In genomic region chr19:43759515-43759914, GRCh38 we compare ENCODE assay signal across 9 cellular contexts. TPM values are rescaled to one million over a fixed set of nuclear protein-coding genes. Genes with fewer than 3 reads are reported as not detected.
DNase-seq lines count a peak whose midpoint lies in the region; ATAC-seq and TF ChIP-seq lines count a peak whose summit lies in the region.
"Had no signal": no experiment of that assay in that cellular context is flagged by ENCODE, and none has a peak within 500 bp of the region (broad histone marks: within the 10 kb centered on the region; RNA-seq: fewer than 3 reads in every experiment).

No MANE protein-coding gene starts in this region.

- no peaks in the 10 kb centered on the region for H3K9me3 Mint-ChIP-seq in Caco-2 (ENCODE audit: unreplicated experiment)
- no peaks in the 10 kb centered on the region for H3K9me3 Mint-ChIP-seq in CD4-positive, alpha-beta T cell

- no peak overlapping the region for H3K27ac ChIP-seq in CD4-positive, alpha-beta T cell (ENCODE audit: low read depth, low read length)
- H3K27ac ChIP-seq in transverse colon: no peak overlapping the region

- no peaks in the 10 kb centered on the region for H3K27me3 ChIP-seq in Caco-2 (replicated peaks; ENCODE audit: control insufficient read depth, insufficient read depth, low read length)
- H3K27me3 ChIP-seq in CD4-positive, alpha-beta T cell (ENCODE audit: control insufficient read depth, insufficient read depth, low read length): no peaks in the 10 kb centered on the region
- no peaks in the 10 kb centered on the region for H3K27me3 ChIP-seq in transverse colon

- no peak for TF ChIP-seq EP300 in transverse colon (IDR thresholded peaks at IDR 0.05; ENCODE audit: low read depth)

- POLR2A ChIA-PET in Caco-2 (lab: Charles Lee): no interaction called here
- POLR2A ChIA-PET in CD4-positive, alpha-beta T cell (lab: Charles Lee): no interaction called here

- H3K4me1 ChIP-seq in Caco-2 (no peaks in the 10 kb centered on the region; the same call in 1 of the 2 replicates), transverse colon (peaks cover 0 to 45% (median 22%) of the 10 kb centered on the region in 4 donors)

- WGBS in transverse colon (ENCODE audit: low coverage in 1 of 2), 2 donors: 51 to 65% methylated on average over 4 to 5 of the region's 5 CpGs

- peaks cover 30% of the 10 kb centered on the region for H3K36me3 Mint-ChIP-seq in Caco-2 (ENCODE audit: insufficient read depth, unreplicated experiment)
- H3K36me3 Mint-ChIP-seq in CD4-positive, alpha-beta T cell (ENCODE audit: low read depth): peaks cover 9% of the 10 kb centered on the region

- TF ChIP-seq POLR2A in transverse colon (IDR thresholded peaks at IDR 0.05): no peak

- ATAC-seq in CD4-positive, alpha-beta T cell (ENCODE audit: poor library complexity): no peak
- ATAC-seq in HG02588 (IDR thresholded peaks at IDR 0.05; ENCODE audit: unreplicated experiment): no peak
- no peak for ATAC-seq in HG03565 (IDR thresholded peaks at IDR 0.05; ENCODE audit: unreplicated experiment)

- H3K9me3 ChIP-seq in Caco-2: no peaks in the 10 kb centered on the region
- no peaks in the 10 kb centered on the region for H3K9me3 ChIP-seq in CD4-positive, alpha-beta T cell (ENCODE audit: control insufficient read depth, low read length)
- no peaks in the 10 kb centered on the region for H3K9me3 ChIP-seq in transverse colon

- no TSS peak for BruUV-seq in Caco-2 (replicated peaks; lab: Mats Ljungman, UMichigan)

- H3K4me3 Mint-ChIP-seq in Caco-2 (ENCODE audit: unreplicated experiment): no peak overlapping the region
- no peak overlapping the region for H3K4me3 Mint-ChIP-seq in CD4-positive, alpha-beta T cell

- CTCF ChIA-PET in Caco-2 (lab: Charles Lee): interaction anchor here (0.7 to 1.4 kb wide), 2 partner anchors 14 to 26 kb away, joined by 3 to 6 read pairs; no protein-coding TSS in a partner anchor
- CTCF ChIA-PET in CD4-positive, alpha-beta T cell (lab: Charles Lee): interaction anchor here (0.8 to 2.6 kb wide), 2 partner anchors 14 to 33 kb away, joined by 3 to 9 read pairs; no protein-coding TSS in a partner anchor

- in situ Hi-C loops in transverse colon (cut with MboI; ENCODE audit: low pct_ligation_motif_present in 1 of 4, low pct_unique_long_range_greater_than_20kb in 1 of 4, low sequenced_read_pairs in 3 of 4): no loop called here

- H3K4me1 Mint-ChIP-seq in Caco-2 (ENCODE audit: low read depth, unreplicated experiment): peaks cover under 1% of the 10 kb centered on the region
- peaks cover 17% of the 10 kb centered on the region for H3K4me1 Mint-ChIP-seq in CD4-positive, alpha-beta T cell (ENCODE audit: low read depth)

- H3K4me3 ChIP-seq in Caco-2 (ENCODE audit: low read depth, low read length): no peak overlapping the region
- H3K4me3 ChIP-seq in WI38 (ENCODE audit: low read depth, low read length): no peak overlapping the region
- no peak overlapping the region for H3K4me3 ChIP-seq in transverse colon

- H3K27me3 Mint-ChIP-seq in Caco-2 (ENCODE audit: insufficient read depth, unreplicated experiment): no peaks in the 10 kb centered on the region
- no peaks in the 10 kb centered on the region for H3K27me3 Mint-ChIP-seq in CD4-positive, alpha-beta T cell

- intact Hi-C loops in Caco-2 (cut with micrococcal nuclease; ENCODE audit: unreplicated experiment): no loop called here
- intact Hi-C loops in CD4-positive, alpha-beta T cell (cut with DNase I, micrococcal nuclease): loop anchor here in 1 of 2 experiments (10.0 kb wide), 2 partner anchors 225 to 295 kb away; partner anchors contain the start of genes LYPD3 and ZNF575
- intact Hi-C loops in transverse colon (cut with DNase I; ENCODE audit: low total_unique reads): no loop called here

- H3K36me3 ChIP-seq in Caco-2 (ENCODE audit: control insufficient read depth, insufficient read depth, low read length) (no peaks in the 10 kb centered on the region), transverse colon (no peaks in the 10 kb centered on the region)

- DNase-seq in Caco-2 (no peak), HPDE6-E6E7 (ENCODE audit: extremely low spot score) (peak; percentile 84), lung microvascular endothelial cell (ENCODE audit: low read depth in 2 of 2) (peak; percentile 28 to 71), transverse colon (no peak)
- DNase-seq in CD4-positive, alpha-beta T cell: no peak
- DNase-seq: stimulated activated CD4-positive, alpha-beta T cell treated with anti-CD3 and anti-CD28 coated beads, Interleukin-2, amount 100 ng/mL, for 48 hours had no signal

- TF ChIP-seq CTCF in Caco-2 (IDR thresholded peaks at IDR 0.05; ENCODE audit: insufficient read depth in 1 of 2, low read depth in 1 of 2, low read length in 1 of 2, severe bottlenecking in 1 of 2, unreplicated experiment in 1 of 2) (peak; percentile 11 to 12), WI38 (IDR thresholded peaks at IDR 0.05; ENCODE audit: low read depth, low read length) (peak; percentile 79), transverse colon (IDR thresholded peaks at IDR 0.05) (no peak)
- no peak for TF ChIP-seq CTCF in CD4-positive, alpha-beta T cell (IDR thresholded peaks at IDR 0.05)

- no peak overlapping the region for H3K27ac Mint-ChIP-seq in Caco-2 (ENCODE audit: unreplicated experiment)
- no peak overlapping the region for H3K27ac Mint-ChIP-seq in CD4-positive, alpha-beta T cell

RNA-seq across cellular contexts. Expression of gene SMG9, which starts 4.8 kb away (rescaled TPM):
- 87.6 and 98.8 TPM in 2 replicates for total RNA-seq in Caco-2 (2022)
- 3.7 and 3.8 TPM in 2 replicates for total RNA-seq in lung microvascular endothelial cell
- total RNA-seq in CD4-positive, alpha-beta T cell: 10 to 100 TPM; 34.7 to 38.2 TPM
- 10 to 100 TPM in 3 of 4 donors, 1 to 10 TPM in 1; 4.1 to 68.7 (median 13.8) TPM for total RNA-seq in transverse colon

RNA-seq across cellular contexts. Expression of gene KCNN4, which starts 21.3 kb away (rescaled TPM):
- total RNA-seq in Caco-2 (2022): 3.0 and 4.0 TPM in 2 replicates
- 0.22 TPM in 1 of 2 replicates, not detected in the other for total RNA-seq in lung microvascular endothelial cell
- 10 to 100 TPM in 1 of 2 experiments, 1 to 10 TPM in 1; 9.7 to 10.4 TPM for total RNA-seq in CD4-positive, alpha-beta T cell
- 10 to 100 TPM in 3 of 4 donors, not detected in 1; 26.5 to 72.2 (median 37.4) TPM for total RNA-seq in transverse colon

RNA-seq across cellular contexts. Expression of gene LYPD5, which starts 42.7 kb away (rescaled TPM):
- total RNA-seq in Caco-2 (2022) (0.93 and 0.95 TPM in 2 replicates), lung microvascular endothelial cell (0.22 and 0.40 TPM in 2 replicates), transverse colon (1 to 10 TPM in 3 of 4 donors, not detected in 1; 2.1 to 5.2 (median 2.6) TPM)
- not detected for total RNA-seq in CD4-positive, alpha-beta T cell

RNA-seq across cellular contexts. Expression of gene IRGC, which starts 43.6 kb away (rescaled TPM):
- total RNA-seq in Caco-2 (2022) (not detected in 2 replicates), lung microvascular endothelial cell (not detected in 2 replicates), transverse colon (not detected)
- total RNA-seq in CD4-positive, alpha-beta T cell: not detected

Comparison
In these comparisons a context has a peak if more than half of its experiments do, and no peak if none do; other contexts are left out.
1. DNase-seq: peak in HPDE6-E6E7 (single experiment) and lung microvascular endothelial cell (2 of 2); none in Caco-2 (0 of 2), CD4-positive, alpha-beta T cell (0 of 10) and transverse colon (single experiment).
2. CTCF ChIP-seq: peak in Caco-2 (2 of 2) and WI38 (single experiment); none in CD4-positive, alpha-beta T cell (single experiment) and transverse colon (0 of 5).